In genomic region chr11:128474036-128474874, GRCh38 we compare ENCODE assay signal across 9 cellular contexts.
A peak's percentile ranks its signal among the peaks of the same experiment; 100 is the strongest.
DNase-seq lines count a peak whose midpoint lies in the region; ATAC-seq and TF ChIP-seq lines count a peak whose summit lies in the region.
"Had no signal": no experiment of that assay in that cellular context is flagged by ENCODE, and none has a peak within 500 bp of the region (broad histone marks: within the 10 kb centered on the region; RNA-seq: fewer than 3 reads in every experiment).

No MANE protein-coding gene starts in this region.

- no peak for TF ChIP-seq CTCF in GM23338 (conservative IDR thresholded peaks at IDR 0.05; ENCODE audit: low read depth in 2 of 2)
- TF ChIP-seq CTCF in heart left ventricle (IDR thresholded peaks at IDR 0.05), result no peak
- TF ChIP-seq CTCF in gastrocnemius medialis (IDR thresholded peaks at IDR 0.05 in 4 of 5, conservative IDR thresholded peaks at IDR 0.05 in 1 of 5), result no peak
- TF ChIP-seq CTCF in GM10266 (IDR thresholded peaks at IDR 0.05; ENCODE audit: control insufficient read depth, insufficient read depth, low read depth, missing control alignments), result no peak

- H3K27ac Mint-ChIP-seq in GM23338, result peak overlapping the region; percentile 66
- peak overlapping the region; percentile 100 for H3K27ac Mint-ChIP-seq in T-helper 17 cell

- no peak overlapping the region for H3K4me3 ChIP-seq in GM23338
- peak overlapping the region in 1 of 12 donors; percentile 23 for H3K4me3 ChIP-seq in heart left ventricle
- no peak overlapping the region for H3K4me3 ChIP-seq in gastrocnemius medialis

- 39 to 49% (median 39%) methylated on average over 8 of the region's 8 CpGs for WGBS in heart left ventricle, 4 donors

- no peak for TF ChIP-seq POLR2A in heart left ventricle (IDR thresholded peaks at IDR 0.05)
- no peak for TF ChIP-seq POLR2A in gastrocnemius medialis (IDR thresholded peaks at IDR 0.05)

- peaks cover 11% of the 10 kb centered on the region; the same call in 1 of the 2 replicates for H3K36me3 ChIP-seq in GM23338 (ENCODE audit: insufficient read depth)
- peaks cover 0 to 83% (median 80%) of the 10 kb centered on the region in 9 donors for H3K36me3 ChIP-seq in heart left ventricle
- H3K36me3 ChIP-seq in gastrocnemius medialis, result peaks cover 0 to 8% of the 10 kb centered on the region in 2 donors

- DNase-seq in GM23338 (ENCODE audit: low spot score), result no peak
- no peak for DNase-seq in T-helper 17 cell
- no peak for DNase-seq in heart left ventricle
- DNase-seq in gastrocnemius medialis, result no peak
- no peak for DNase-seq in DMS 273 treated with DMSO at 0.1 percent for 48 hours (lab: John Stamatoyannopoulos, UW)
- no peak for DNase-seq in GM10266 (ENCODE audit: extremely low spot score)
- DNase-seq in NOMO-1 (lab: John Stamatoyannopoulos, UW; ENCODE audit: unreplicated experiment in 2 of 2), result no peak
- no peak for DNase-seq in kidney tubule cell (ENCODE audit: low spot score)

- H3K4me1 Mint-ChIP-seq in GM23338 (peaks cover 15% of the 10 kb centered on the region; the same call in 2 of the 3 replicates), T-helper 17 cell (peaks cover 82% of the 10 kb centered on the region)

- no peaks in the 10 kb centered on the region for H3K9me2 ChIP-seq in GM23338 (ENCODE audit: insufficient read depth)

- peaks cover 12% of the 10 kb centered on the region for H4K20me1 ChIP-seq in GM23338 (replicated peaks; ENCODE audit: insufficient read depth)

- no peaks in the 10 kb centered on the region for H3K9me3 Mint-ChIP-seq in GM23338

- in situ Hi-C loops in gastrocnemius medialis (cut with MboI; ENCODE audit: low sequenced_read_pairs in 4 of 4), result no loop called here

- H3K27me3 ChIP-seq in GM23338 (ENCODE audit: insufficient read depth), result no peaks in the 10 kb centered on the region
- H3K27me3 ChIP-seq in heart left ventricle, result no peaks in the 10 kb centered on the region
- no peaks in the 10 kb centered on the region for H3K27me3 ChIP-seq in gastrocnemius medialis

- peaks cover 4% of the 10 kb centered on the region; the same call in 1 of the 2 replicates for H3K79me2 ChIP-seq in GM23338 (replicated peaks; ENCODE audit: insufficient read depth)

- peak overlapping the region; percentile 42; the same call in 1 of the 2 replicates for H3K27ac ChIP-seq in GM23338 (ENCODE audit: low read depth)
- H3K27ac ChIP-seq in heart left ventricle, result peak overlapping the region in 11 of 12 donors; percentile 31 to 83 (median 52)
- H3K27ac ChIP-seq in gastrocnemius medialis, result peak overlapping the region; percentile 26 to 44 (median 38)

- peak; percentile 28; the same call in 2 of the 3 replicates for ATAC-seq in GM23338
- ATAC-seq in T-helper 17 cell, result no peak
- peak in 2 of 4 donors; percentile 13 to 16 for ATAC-seq in heart left ventricle
- ATAC-seq in gastrocnemius medialis, result no peak
- ATAC-seq: activated CD4-positive, CD25-positive, alpha-beta regulatory T cell treated with anti-CD3 and anti-CD28 coated beads, Interleukin-2, amount 50 U/mL, for 24 hours had no signal

- H3K36me3 Mint-ChIP-seq in GM23338 (ENCODE audit: low read depth), result peaks cover 3% of the 10 kb centered on the region; the same call in 1 of the 3 replicates
- H3K36me3 Mint-ChIP-seq in T-helper 17 cell (ENCODE audit: low read depth), result peaks cover 38% of the 10 kb centered on the region

- H3K9me3 ChIP-seq in T-helper 17 cell (ENCODE audit: control insufficient read depth, low read length, poor library complexity, severe bottlenecking) (no peaks in the 10 kb centered on the region), heart left ventricle (no peaks in the 10 kb centered on the region), gastrocnemius medialis (no peaks in the 10 kb centered on the region)

- H3K4me1 ChIP-seq in GM23338 (ENCODE audit: insufficient read depth) (no peaks in the 10 kb centered on the region), heart left ventricle (peaks cover 11 to 97% (median 86%) of the 10 kb centered on the region in 12 donors), gastrocnemius medialis (peaks cover 40 to 47% of the 10 kb centered on the region in 2 donors)

- H3K4me2 ChIP-seq in GM23338, result no peak overlapping the region

- intact Hi-C loops in heart left ventricle (cut with DNase I), result loop anchor here in 3 of 10 donors (5.0 to 10.0 kb wide), 5 partner anchors 48 to 361 kb away; no protein-coding TSS in a partner anchor
- intact Hi-C loops in gastrocnemius medialis (cut with DNase I; ENCODE audit: low total_unique reads), result no loop called here

- H3K27me3 Mint-ChIP-seq in GM23338 (ENCODE audit: insufficient read depth, low read depth, poor library complexity), result no peaks in the 10 kb centered on the region
- no peaks in the 10 kb centered on the region for H3K27me3 Mint-ChIP-seq in T-helper 17 cell

- H2AFZ ChIP-seq in GM23338, result no peak overlapping the region

- no peak overlapping the region for H3K4me3 Mint-ChIP-seq in GM23338
- peak overlapping the region; percentile 89 for H3K4me3 Mint-ChIP-seq in T-helper 17 cell

- no peaks in the 10 kb centered on the region for H3F3A ChIP-seq in GM23338 (replicated peaks; ENCODE audit: low read depth)

TF ChIP-seq in GM23338, 12 proteins besides CTCF, POLR2A, EP300 and RAD21 (continues in another document):
- no peak for TF ChIP-seq POLR2AphosphoS5 (IDR thresholded peaks at IDR 0.05; ENCODE audit: low read depth)
- no peak for TF ChIP-seq STAT1 (IDR thresholded peaks at IDR 0.05; ENCODE audit: unreplicated experiment)
- TF ChIP-seq ZNF114 (CRISPR knock-in tag; IDR thresholded peaks at IDR 0.05), result no peak
- no peak for TF ChIP-seq EZH2 (IDR thresholded peaks at IDR 0.05; ENCODE audit: low read depth, unreplicated experiment)
- TF ChIP-seq ZNF462 (CRISPR knock-in tag; IDR thresholded peaks at IDR 0.05), result no peak
- no peak for TF ChIP-seq JUNB (IDR thresholded peaks at IDR 0.05; ENCODE audit: unreplicated experiment)
